1 cellular context compared by ENCODE assay signal in the genomic region with DNA sequence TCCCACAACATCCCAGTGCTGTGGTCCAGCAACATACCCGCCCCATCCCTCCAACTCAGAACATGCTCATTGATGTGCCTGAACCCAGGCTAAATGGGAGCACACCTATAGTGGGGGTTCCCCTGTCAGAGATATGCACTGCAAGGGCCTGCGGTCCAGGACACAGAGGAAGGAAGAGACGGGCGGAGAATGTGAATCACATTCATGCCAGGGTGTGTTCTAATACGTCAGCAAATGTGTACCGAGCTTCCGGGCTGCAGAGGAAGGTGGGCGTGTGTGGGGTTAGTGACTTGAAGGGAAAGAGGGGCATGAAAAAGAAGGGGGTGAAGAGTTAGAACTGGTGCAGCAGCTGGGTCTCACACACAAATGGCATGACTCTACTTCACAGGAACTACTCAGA.
TF ChIP-seq lines count a peak whose summit lies in the region.

No MANE protein-coding gene starts in this region.

TF ChIP-seq in GM12878, 131 proteins besides CTCF, POLR2A, EP300 and RAD21 (continued from another document):
- TF ChIP-seq, protein P1, sequence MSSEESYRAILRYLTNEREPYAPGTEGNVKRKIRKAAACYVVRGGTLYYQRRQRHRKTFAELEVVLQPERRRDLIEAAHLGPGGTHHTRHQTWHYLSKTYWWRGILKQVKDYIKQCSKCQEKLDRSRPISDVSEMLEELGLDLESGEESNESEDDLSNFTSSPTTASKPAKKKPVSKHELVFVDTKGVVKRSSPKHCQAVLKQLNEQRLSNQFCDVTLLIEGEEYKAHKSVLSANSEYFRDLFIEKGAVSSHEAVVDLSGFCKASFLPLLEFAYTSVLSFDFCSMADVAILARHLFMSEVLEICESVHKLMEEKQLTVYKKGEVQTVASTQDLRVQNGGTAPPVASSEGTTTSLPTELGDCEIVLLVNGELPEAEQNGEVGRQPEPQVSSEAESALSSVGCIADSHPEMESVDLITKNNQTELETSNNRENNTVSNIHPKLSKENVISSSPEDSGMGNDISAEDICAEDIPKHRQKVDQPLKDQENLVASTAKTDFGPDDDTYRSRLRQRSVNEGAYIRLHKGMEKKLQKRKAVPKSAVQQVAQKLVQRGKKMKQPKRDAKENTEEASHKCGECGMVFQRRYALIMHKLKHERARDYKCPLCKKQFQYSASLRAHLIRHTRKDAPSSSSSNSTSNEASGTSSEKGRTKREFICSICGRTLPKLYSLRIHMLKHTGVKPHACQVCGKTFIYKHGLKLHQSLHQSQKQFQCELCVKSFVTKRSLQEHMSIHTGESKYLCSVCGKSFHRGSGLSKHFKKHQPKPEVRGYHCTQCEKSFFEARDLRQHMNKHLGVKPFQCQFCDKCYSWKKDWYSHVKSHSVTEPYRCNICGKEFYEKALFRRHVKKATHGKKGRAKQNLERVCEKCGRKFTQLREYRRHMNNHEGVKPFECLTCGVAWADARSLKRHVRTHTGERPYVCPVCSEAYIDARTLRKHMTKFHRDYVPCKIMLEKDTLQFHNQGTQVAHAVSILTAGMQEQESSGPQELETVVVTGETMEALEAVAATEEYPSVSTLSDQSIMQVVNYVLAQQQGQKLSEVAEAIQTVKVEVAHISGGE (CRISPR knock-in tag; IDR thresholded peaks at IDR 0.05): no peak
- 0 out of 2 replicates have a peak, but pooled peaks have one; percentile 20 for TF ChIP-seq CREM (IDR thresholded peaks at IDR 0.05; ENCODE audit: low read depth)
